In genomic region chr11:2881974-2882362, GRCh38 we compare ENCODE assay signal across 16 cellular contexts. TPM values are rescaled to one million over a fixed set of nuclear protein-coding genes. Genes with fewer than 3 reads are reported as not detected.
"Had no signal": no experiment of that assay in that cellular context is flagged by ENCODE, and none has a peak within 500 bp of the region (broad histone marks: within the 10 kb centered on the region; RNA-seq: fewer than 3 reads in every experiment).

No MANE protein-coding gene starts in this region.

- H3K36me3 Mint-ChIP-seq: stimulated activated memory B cell treated with anti-CD40 and anti-IgM and Interleukin-4, amounts not matched to agents 10 μg/mL and 1 μg/mL and 100 μg/mL, for 72 hours had no signal

- DNase-seq: activated CD4-positive, alpha-beta T cell treated with anti-CD3 and anti-CD28 coated beads, Interleukin-2, amount 10 ng/mL, durations not matched to agents 7 days and 5 days; activated CD4-positive, CD25-positive, alpha-beta regulatory T cell; activated naive CD4-positive, alpha-beta T cell treated with anti-CD3 and anti-CD28 coated beads, Interleukin-2, amount 50 U/mL, for 16 hours; activated T-cell treated with anti-CD3 and anti-CD28 coated beads for 4 hours; adrenal gland; brain microvascular endothelial cell; dermis blood vessel endothelial cell; erythroblast; naive thymus-derived CD8-positive, alpha-beta T cell; SIG-M5; T-helper 2 cell had no signal

- ATAC-seq: naive thymus-derived CD8-positive, alpha-beta T cell; pancreas; stimulated activated memory B cell treated with anti-CD40 and anti-IgM and Interleukin-4, amounts not matched to agents 10 μg/mL and 1 μg/mL and 100 μg/mL, for 72 hours had no signal

- H3K4me1 ChIP-seq: pancreas had no signal

- H3K27ac Mint-ChIP-seq: activated CD4-positive, alpha-beta T cell treated with anti-CD3 and anti-CD28 coated beads, Interleukin-2, amount 10 ng/mL, durations not matched to agents 7 days and 5 days; activated T-helper 2 cell treated with anti-CD3 and anti-CD28 coated beads, Interferon-gamma antibody, Interleukin-2, Interleukin-4, amounts not matched to agents 10 μg/mL and 5 μg/mL and 100 μg/mL, durations not matched to agents 14 hours and 24 hours and 36 hours; stimulated activated memory B cell treated with anti-CD40 and anti-IgM and Interleukin-4, amounts not matched to agents 10 μg/mL and 1 μg/mL and 100 μg/mL, for 72 hours had no signal

- H3K9me3 ChIP-seq: adrenal gland, pancreas had no signal

- H3K9me3 Mint-ChIP-seq: activated T-helper 2 cell treated with anti-CD3 and anti-CD28 coated beads, Interferon-gamma antibody, Interleukin-2, Interleukin-4, amounts not matched to agents 10 μg/mL and 5 μg/mL and 100 μg/mL, durations not matched to agents 14 hours and 24 hours and 36 hours; stimulated activated memory B cell treated with anti-CD40 and anti-IgM and Interleukin-4, amounts not matched to agents 10 μg/mL and 1 μg/mL and 100 μg/mL, for 72 hours had no signal

- H3K4me3 Mint-ChIP-seq: activated CD4-positive, alpha-beta T cell treated with anti-CD3 and anti-CD28 coated beads, Interleukin-2, amount 10 ng/mL, durations not matched to agents 7 days and 5 days; stimulated activated memory B cell treated with anti-CD40 and anti-IgM and Interleukin-4, amounts not matched to agents 10 μg/mL and 1 μg/mL and 100 μg/mL, for 72 hours had no signal

- H3K36me3 ChIP-seq: adrenal gland, brain microvascular endothelial cell, pancreas had no signal

- H3K27ac ChIP-seq: brain microvascular endothelial cell, pancreas had no signal

- H3K27me3 ChIP-seq: adrenal gland, pancreas, tibial nerve had no signal

RNA-seq across cellular contexts. Expression of gene PHLDA2, which starts 47.3 kb away (rescaled TPM):
- total RNA-seq: cerebellum had no signal
- polyA plus RNA-seq: naive thymus-derived CD8-positive, alpha-beta T cell had no signal
